Comparison of ENCODE assay signal across 2 cellular contexts in the genomic region with DNA sequence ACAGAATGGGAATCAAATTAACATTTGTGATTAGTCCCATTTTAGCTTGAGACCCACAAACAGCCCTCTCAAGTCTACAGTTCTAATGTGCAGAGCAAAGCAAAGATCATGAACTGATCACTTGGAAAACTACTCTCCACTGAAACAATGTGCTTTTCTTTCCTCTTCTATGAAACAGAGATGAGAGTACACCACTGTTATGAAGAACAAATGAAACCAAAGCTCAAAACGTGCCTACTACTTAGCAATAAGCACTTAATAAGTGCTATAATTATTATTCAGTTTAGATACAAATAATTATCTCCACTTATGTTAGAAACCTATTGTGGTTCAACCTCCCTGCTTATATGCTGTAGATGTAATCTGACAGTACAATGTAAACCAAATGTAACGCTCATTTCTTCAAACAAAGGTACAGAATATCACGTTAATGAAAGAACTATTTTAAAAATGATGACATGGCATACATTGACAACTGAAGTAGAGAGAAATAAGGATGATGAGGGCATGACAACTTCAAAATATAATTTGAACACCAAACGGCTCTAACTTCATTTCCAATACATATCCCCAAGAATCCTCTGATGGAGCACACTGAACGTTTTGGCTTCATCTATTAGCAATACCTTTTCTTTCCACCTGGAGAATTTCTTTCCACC.
TF ChIP-seq lines count a peak whose summit lies in the region.

No MANE protein-coding gene starts in this region.

TF ChIP-seq in A549, 52 proteins besides CTCF, POLR2A, EP300 and RAD21:
- TF ChIP-seq MAFK (IDR thresholded peaks at IDR 0.05; ENCODE audit: partially characterized antibody) (peak; percentile 83), SREBF2 (IDR thresholded peaks at IDR 0.05) (no peak), NPAS2 (CRISPR knock-in tag; IDR thresholded peaks at IDR 0.05; ENCODE audit: borderline replicate concordance) (no peak), CEBPB (IDR thresholded peaks at IDR 0.05) (no peak)

TF ChIP-seq in GM12878, 131 proteins besides CTCF, POLR2A, EP300 and RAD21:
- no peak for TF ChIP-seq LARP7 (IDR thresholded peaks at IDR 0.05)
- peak; percentile 92 for TF ChIP-seq ZNF24 (IDR thresholded peaks at IDR 0.05)
- no peak for TF ChIP-seq WRNIP1 (IDR thresholded peaks at IDR 0.05; ENCODE audit: borderline replicate concordance, low read depth, low read length)
- no peak for TF ChIP-seq NFIC (IDR thresholded peaks at IDR 0.05; ENCODE audit: low read depth, low read length)
- TF ChIP-seq, protein P1, sequence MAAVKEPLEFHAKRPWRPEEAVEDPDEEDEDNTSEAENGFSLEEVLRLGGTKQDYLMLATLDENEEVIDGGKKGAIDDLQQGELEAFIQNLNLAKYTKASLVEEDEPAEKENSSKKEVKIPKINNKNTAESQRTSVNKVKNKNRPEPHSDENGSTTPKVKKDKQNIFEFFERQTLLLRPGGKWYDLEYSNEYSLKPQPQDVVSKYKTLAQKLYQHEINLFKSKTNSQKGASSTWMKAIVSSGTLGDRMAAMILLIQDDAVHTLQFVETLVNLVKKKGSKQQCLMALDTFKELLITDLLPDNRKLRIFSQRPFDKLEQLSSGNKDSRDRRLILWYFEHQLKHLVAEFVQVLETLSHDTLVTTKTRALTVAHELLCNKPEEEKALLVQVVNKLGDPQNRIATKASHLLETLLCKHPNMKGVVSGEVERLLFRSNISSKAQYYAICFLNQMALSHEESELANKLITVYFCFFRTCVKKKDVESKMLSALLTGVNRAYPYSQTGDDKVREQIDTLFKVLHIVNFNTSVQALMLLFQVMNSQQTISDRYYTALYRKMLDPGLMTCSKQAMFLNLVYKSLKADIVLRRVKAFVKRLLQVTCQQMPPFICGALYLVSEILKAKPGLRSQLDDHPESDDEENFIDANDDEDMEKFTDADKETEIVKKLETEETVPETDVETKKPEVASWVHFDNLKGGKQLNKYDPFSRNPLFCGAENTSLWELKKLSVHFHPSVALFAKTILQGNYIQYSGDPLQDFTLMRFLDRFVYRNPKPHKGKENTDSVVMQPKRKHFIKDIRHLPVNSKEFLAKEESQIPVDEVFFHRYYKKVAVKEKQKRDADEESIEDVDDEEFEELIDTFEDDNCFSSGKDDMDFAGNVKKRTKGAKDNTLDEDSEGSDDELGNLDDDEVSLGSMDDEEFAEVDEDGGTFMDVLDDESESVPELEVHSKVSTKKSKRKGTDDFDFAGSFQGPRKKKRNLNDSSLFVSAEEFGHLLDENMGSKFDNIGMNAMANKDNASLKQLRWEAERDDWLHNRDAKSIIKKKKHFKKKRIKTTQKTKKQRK (IDR thresholded peaks at IDR 0.05; ENCODE audit: low read depth, low read length) = no peak
TF ChIP-seq in GM12878: peak in this region for 1.
